ENCODE assay signal across 8 cellular contexts in genomic region chr20:51220293-51220706, GRCh38.
DNase-seq lines count a peak whose midpoint lies in the region; ATAC-seq and TF ChIP-seq lines count a peak whose summit lies in the region.

No MANE protein-coding gene starts in this region.

- CTCF ChIA-PET in PC-3 (lab: Charles Lee): interaction anchor here (0.8 kb wide), 1 partner anchor 49 kb away, joined by 3 read pairs; no protein-coding TSS in a partner anchor

- no peak overlapping the region for H3K27ac ChIP-seq in PC-3 (ENCODE audit: low read length)
- no peak overlapping the region for H3K27ac ChIP-seq in left ventricle myocardium inferior (replicated peaks)

- BruUV-seq in PC-3 (replicated peaks; lab: Mats Ljungman, UMichigan): no TSS peak

- no peaks in the 10 kb centered on the region for H3F3A ChIP-seq in PC-3 (ENCODE audit: low read length, unreplicated experiment)

- H2AFZ ChIP-seq in PC-3 (ENCODE audit: low read length): peak overlapping the region; percentile 75

- intact Hi-C loops in PC-3 (cut with micrococcal nuclease): loop anchor here (2.0 to 5.0 kb wide), 2 partner anchors 87 to 198 kb away; partner anchors contain the start of gene KCNG1
- intact Hi-C loops in left ventricle myocardium inferior (cut with micrococcal nuclease): no loop called here

- no peaks in the 10 kb centered on the region for H3K36me3 ChIP-seq in PC-3 (ENCODE audit: low read depth, low read length)
- H3K36me3 ChIP-seq in left ventricle myocardium inferior: no peaks in the 10 kb centered on the region

- H3K9me2 ChIP-seq in PC-3 (replicated peaks; ENCODE audit: low read length): no peaks in the 10 kb centered on the region

- H3K9ac ChIP-seq in PC-3 (ENCODE audit: low read length): no peak overlapping the region

- H3K4me1 ChIP-seq in PC-3 (ENCODE audit: insufficient read depth, low read length) (peaks cover 11% of the 10 kb centered on the region), left ventricle myocardium inferior (no peaks in the 10 kb centered on the region)

- no peaks in the 10 kb centered on the region for H3K79me2 ChIP-seq in PC-3 (ENCODE audit: low read length)

- peak; percentile 73 for ATAC-seq in PC-3
- ATAC-seq in HG02678 (IDR thresholded peaks at IDR 0.05; ENCODE audit: unreplicated experiment): no peak

- no peaks in the 10 kb centered on the region for H3K9me3 ChIP-seq in PC-3 (ENCODE audit: low read length)
- peaks cover 14% of the 10 kb centered on the region for H3K9me3 ChIP-seq in left ventricle myocardium inferior (replicated peaks)

- H3K4me3 ChIP-seq in GM12864 (ENCODE audit: low read depth, low read length): no peak overlapping the region
- peak overlapping the region; percentile 26; the same call in 1 of the 2 replicates for H3K4me3 ChIP-seq in PC-3 (ENCODE audit: low read length)
- no peak overlapping the region for H3K4me3 ChIP-seq in left ventricle myocardium inferior

- no peaks in the 10 kb centered on the region for H4K20me1 ChIP-seq in PC-3 (ENCODE audit: low read length)

- H3K27me3 ChIP-seq in PC-3 (ENCODE audit: low read length) (no peaks in the 10 kb centered on the region), left ventricle myocardium inferior (ENCODE audit: low read depth) (peaks cover 88% of the 10 kb centered on the region)

- POLR2A ChIA-PET in PC-3 (lab: Charles Lee; ENCODE audit: unreplicated experiment): no interaction called here

- TF ChIP-seq CTCF in GM12864 (IDR thresholded peaks at IDR 0.05; ENCODE audit: low read depth, low read length, missing control alignments) (peak; percentile 97), PC-3 (conservative IDR thresholded peaks at IDR 0.05; ENCODE audit: low read depth, low read length) (peak; percentile 99), left ventricle myocardium inferior (IDR thresholded peaks at IDR 0.05; ENCODE audit: borderline replicate concordance) (peak; percentile 84)

- H3K4me2 ChIP-seq in PC-3 (ENCODE audit: low read length): peak overlapping the region; percentile 62

- DNase-seq in GM12864 (ENCODE audit: low read depth): no peak
- peak; percentile 65 for DNase-seq in PC-3
- peak; percentile 23 for DNase-seq in activated gamma-delta T cell (lab: John Stamatoyannopoulos, UW)
- peak; percentile 20 for DNase-seq in left ventricle myocardium inferior
- peak; percentile 3 to 35 for DNase-seq in stimulated activated CD4-positive, alpha-beta T cell treated with anti-CD3 and anti-CD28 coated beads, Interleukin-1b, Interleukin-23, amount 100 ng/mL, for 1 hour (ENCODE audit: low read depth in 2 of 2)
- no peak for DNase-seq in NCI-H146 treated with DMSO at 0.1 percent for 48 hours (lab: John Stamatoyannopoulos, UW; ENCODE audit: unreplicated experiment)
- no peak for DNase-seq in mesenteric fat pad (ENCODE audit: low spot score)

Comparison
In these comparisons a context has a peak if more than half of its experiments do, and no peak if none do; other contexts are left out.
1. DNase-seq: peak in PC-3 (single experiment), activated gamma-delta T cell (single experiment), left ventricle myocardium inferior (single experiment) and stimulated activated CD4-positive, alpha-beta T cell treated with anti-CD3 and anti-CD28 coated beads, Interleukin-1b, Interleukin-23, amount 100 ng/mL, for 1 hour (2 of 2); none in GM12864 (single experiment), NCI-H146 treated with DMSO at 0.1 percent for 48 hours (single experiment) and mesenteric fat pad (single experiment).
2. Peak in every context shown above with its lines, with median percentiles within 50 percentile points of each other: CTCF ChIP-seq.